Comparison of ENCODE assay signal across 1 cellular context in the genomic region with DNA sequence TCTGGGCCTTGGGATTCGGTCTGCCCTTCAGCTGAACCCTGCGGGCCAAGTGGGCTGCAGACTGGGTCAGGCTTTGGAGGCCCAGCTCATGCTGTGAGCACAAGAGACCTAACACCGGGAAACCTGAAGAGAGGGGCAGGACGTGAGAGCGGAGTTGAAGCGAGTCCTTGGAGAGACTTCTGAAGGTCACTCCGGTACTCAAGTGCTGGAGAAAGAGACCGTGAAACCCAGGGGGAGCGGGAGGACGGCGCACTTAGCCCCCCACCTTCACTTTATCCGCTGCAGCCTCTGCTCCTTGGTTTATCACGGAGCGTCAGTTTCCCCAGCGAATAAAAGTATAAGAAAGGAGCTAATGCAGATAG.
TF ChIP-seq lines count a peak whose summit lies in the region.

No MANE protein-coding gene starts in this region.

TF ChIP-seq in HepG2, 621 proteins besides CTCF, POLR2A, EP300 and RAD21 (continued from another document and continues in another):
- TF ChIP-seq, protein P1, sequence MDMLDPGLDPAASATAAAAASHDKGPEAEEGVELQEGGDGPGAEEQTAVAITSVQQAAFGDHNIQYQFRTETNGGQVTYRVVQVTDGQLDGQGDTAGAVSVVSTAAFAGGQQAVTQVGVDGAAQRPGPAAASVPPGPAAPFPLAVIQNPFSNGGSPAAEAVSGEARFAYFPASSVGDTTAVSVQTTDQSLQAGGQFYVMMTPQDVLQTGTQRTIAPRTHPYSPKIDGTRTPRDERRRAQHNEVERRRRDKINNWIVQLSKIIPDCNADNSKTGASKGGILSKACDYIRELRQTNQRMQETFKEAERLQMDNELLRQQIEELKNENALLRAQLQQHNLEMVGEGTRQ (IDR thresholded peaks at IDR 0.05; ENCODE audit: low read depth, low read length) = no peak
- TF ChIP-seq, protein P1 (CRISPR knock-in tag; IDR thresholded peaks at IDR 0.05; ENCODE audit: borderline replicate concordance) = no peak
- TF ChIP-seq ZNF24 (IDR thresholded peaks at IDR 0.05) (no peak), SRY (CRISPR knock-in tag; IDR thresholded peaks at IDR 0.05) (no peak; the same call in 1 of the 2 replicates), ZNF841 (CRISPR knock-in tag; IDR thresholded peaks at IDR 0.05; ENCODE audit: borderline replicate concordance) (no peak), TARDBP (CRISPR knock-in tag; IDR thresholded peaks at IDR 0.05) (0 out of 2 replicates have a peak, but pooled peaks have one; percentile 11), ZNF232 (CRISPR knock-in tag; IDR thresholded peaks at IDR 0.05; ENCODE audit: borderline replicate concordance) (0 out of 2 replicates have a peak, but pooled peaks have one; percentile 3), KLF6 (CRISPR knock-in tag; IDR thresholded peaks at IDR 0.05) (no peak), KAT8 (CRISPR knock-in tag; IDR thresholded peaks at IDR 0.05) (no peak), HOXA7 (CRISPR knock-in tag; IDR thresholded peaks at IDR 0.05) (no peak), MAFK (conservative IDR thresholded peaks at IDR 0.05 in 1 of 2, IDR thresholded peaks at IDR 0.05 in 1 of 2; ENCODE audit: low read length in 2 of 2) (no peak), PAX8 (CRISPR knock-in tag; IDR thresholded peaks at IDR 0.05; ENCODE audit: borderline replicate concordance) (no peak), SP140L (CRISPR knock-in tag; IDR thresholded peaks at IDR 0.05; ENCODE audit: borderline replicate concordance) (no peak), ZFP90 (CRISPR knock-in tag; IDR thresholded peaks at IDR 0.05; ENCODE audit: borderline replicate concordance) (no peak), NR2F2 (IDR thresholded peaks at IDR 0.05; ENCODE audit: borderline replicate concordance, low read depth) (no peak), TCF12 (IDR thresholded peaks at IDR 0.05) (no peak), TCF12 (CRISPR knock-in tag; IDR thresholded peaks at IDR 0.05) (no peak; the same call in 1 of the 2 replicates), ZNF235 (CRISPR knock-in tag; IDR thresholded peaks at IDR 0.05; ENCODE audit: borderline replicate concordance) (0 out of 2 replicates have a peak, but pooled peaks have one; percentile 19), ZNF484 (CRISPR knock-in tag; IDR thresholded peaks at IDR 0.05; ENCODE audit: borderline replicate concordance, low read depth) (no peak), ZKSCAN1 (IDR thresholded peaks at IDR 0.05; ENCODE audit: low read length) (no peak), ARNT (IDR thresholded peaks at IDR 0.05) (no peak), PAWR (CRISPR knock-in tag; IDR thresholded peaks at IDR 0.05; ENCODE audit: borderline replicate concordance) (no peak), GLI4 (CRISPR knock-in tag; IDR thresholded peaks at IDR 0.05; ENCODE audit: borderline replicate concordance) (0 out of 2 replicates have a peak, but pooled peaks have one; percentile 21), ZNF329 (CRISPR knock-in tag; IDR thresholded peaks at IDR 0.05; ENCODE audit: low read depth) (peak; percentile 5; the same call in 1 of the 2 replicates), FOXP1 (IDR thresholded peaks at IDR 0.05) (no peak), FOXP1 (CRISPR knock-in tag; IDR thresholded peaks at IDR 0.05) (no peak), ZIK1 (CRISPR knock-in tag; IDR thresholded peaks at IDR 0.05; ENCODE audit: borderline replicate concordance, low read depth) (no peak), ZNF263 (CRISPR knock-in tag; IDR thresholded peaks at IDR 0.05) (0 out of 2 replicates have a peak, but pooled peaks have one; percentile 30), ZNF598 (CRISPR knock-in tag; IDR thresholded peaks at IDR 0.05; ENCODE audit: borderline replicate concordance) (0 out of 2 replicates have a peak, but pooled peaks have one; percentile 9), ZNF274 (CRISPR knock-in tag; IDR thresholded peaks at IDR 0.05) (no peak), SMAD9 (CRISPR knock-in tag; IDR thresholded peaks at IDR 0.05) (peak; percentile 35; the same call in 1 of the 2 replicates), ZNF224 (CRISPR knock-in tag; IDR thresholded peaks at IDR 0.05) (no peak; the same call in 1 of the 2 replicates), KDM5A (IDR thresholded peaks at IDR 0.05; ENCODE audit: borderline replicate concordance, low read length) (no peak; the same call in 1 of the 2 replicates), ZNF260 (CRISPR knock-in tag; IDR thresholded peaks at IDR 0.05; ENCODE audit: borderline replicate concordance, low read depth) (no peak), CC2D1A (CRISPR knock-in tag; IDR thresholded peaks at IDR 0.05) (no peak), REPIN1 (CRISPR knock-in tag; IDR thresholded peaks at IDR 0.05; ENCODE audit: borderline replicate concordance, low read depth) (no peak), SALL2 (CRISPR knock-in tag; IDR thresholded peaks at IDR 0.05) (0 out of 2 replicates have a peak, but pooled peaks have one; percentile 29)
- TF ChIP-seq, protein P2, sequence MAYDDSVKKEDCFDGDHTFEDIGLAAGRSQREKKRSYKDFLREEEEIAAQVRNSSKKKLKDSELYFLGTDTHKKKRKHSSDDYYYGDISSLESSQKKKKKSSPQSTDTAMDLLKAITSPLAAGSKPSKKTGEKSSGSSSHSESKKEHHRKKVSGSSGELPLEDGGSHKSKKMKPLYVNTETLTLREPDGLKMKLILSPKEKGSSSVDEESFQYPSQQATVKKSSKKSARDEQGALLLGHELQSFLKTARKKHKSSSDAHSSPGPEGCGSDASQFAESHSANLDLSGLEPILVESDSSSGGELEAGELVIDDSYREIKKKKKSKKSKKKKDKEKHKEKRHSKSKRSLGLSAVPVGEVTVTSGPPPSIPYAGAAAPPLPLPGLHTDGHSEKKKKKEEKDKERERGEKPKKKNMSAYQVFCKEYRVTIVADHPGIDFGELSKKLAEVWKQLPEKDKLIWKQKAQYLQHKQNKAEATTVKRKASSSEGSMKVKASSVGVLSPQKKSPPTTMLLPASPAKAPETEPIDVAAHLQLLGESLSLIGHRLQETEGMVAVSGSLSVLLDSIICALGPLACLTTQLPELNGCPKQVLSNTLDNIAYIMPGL (CRISPR knock-in tag; IDR thresholded peaks at IDR 0.05; ENCODE audit: borderline replicate concordance in 1 of 2, low read depth in 1 of 2) = peak; percentile 3 to 9; a peak in 1 of 4 replicates
- TF ChIP-seq, protein P3, sequence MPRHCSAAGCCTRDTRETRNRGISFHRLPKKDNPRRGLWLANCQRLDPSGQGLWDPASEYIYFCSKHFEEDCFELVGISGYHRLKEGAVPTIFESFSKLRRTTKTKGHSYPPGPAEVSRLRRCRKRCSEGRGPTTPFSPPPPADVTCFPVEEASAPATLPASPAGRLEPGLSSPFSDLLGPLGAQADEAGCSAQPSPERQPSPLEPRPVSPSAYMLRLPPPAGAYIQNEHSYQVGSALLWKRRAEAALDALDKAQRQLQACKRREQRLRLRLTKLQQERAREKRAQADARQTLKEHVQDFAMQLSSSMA (CRISPR knock-in tag; IDR thresholded peaks at IDR 0.05) = peak; percentile 11; the same call in 1 of the 2 replicates
- TF ChIP-seq, protein P4, sequence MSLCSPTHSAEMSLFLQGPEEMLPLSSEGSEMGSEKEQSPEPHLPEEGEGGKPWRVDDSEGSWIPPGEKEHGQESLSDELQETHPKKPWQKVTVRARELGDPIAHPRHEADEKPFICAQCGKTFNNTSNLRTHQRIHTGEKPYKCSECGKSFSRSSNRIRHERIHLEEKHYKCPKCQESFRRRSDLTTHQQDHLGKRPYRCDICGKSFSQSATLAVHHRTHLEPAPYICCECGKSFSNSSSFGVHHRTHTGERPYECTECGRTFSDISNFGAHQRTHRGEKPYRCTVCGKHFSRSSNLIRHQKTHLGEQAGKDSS (CRISPR knock-in tag; IDR thresholded peaks at IDR 0.05; ENCODE audit: borderline replicate concordance, low read depth) = no peak
- TF ChIP-seq, protein P5, sequence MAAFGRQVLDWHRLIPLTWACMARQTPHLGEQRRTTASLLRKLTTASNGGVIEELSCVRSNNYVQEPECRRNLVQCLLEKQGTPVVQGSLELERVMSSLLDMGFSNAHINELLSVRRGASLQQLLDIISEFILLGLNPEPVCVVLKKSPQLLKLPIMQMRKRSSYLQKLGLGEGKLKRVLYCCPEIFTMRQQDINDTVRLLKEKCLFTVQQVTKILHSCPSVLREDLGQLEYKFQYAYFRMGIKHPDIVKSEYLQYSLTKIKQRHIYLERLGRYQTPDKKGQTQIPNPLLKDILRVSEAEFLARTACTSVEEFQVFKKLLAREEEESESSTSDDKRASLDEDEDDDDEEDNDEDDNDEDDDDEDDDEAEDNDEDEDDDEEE (CRISPR knock-in tag; IDR thresholded peaks at IDR 0.05) = no peak
- TF ChIP-seq, protein P6, sequence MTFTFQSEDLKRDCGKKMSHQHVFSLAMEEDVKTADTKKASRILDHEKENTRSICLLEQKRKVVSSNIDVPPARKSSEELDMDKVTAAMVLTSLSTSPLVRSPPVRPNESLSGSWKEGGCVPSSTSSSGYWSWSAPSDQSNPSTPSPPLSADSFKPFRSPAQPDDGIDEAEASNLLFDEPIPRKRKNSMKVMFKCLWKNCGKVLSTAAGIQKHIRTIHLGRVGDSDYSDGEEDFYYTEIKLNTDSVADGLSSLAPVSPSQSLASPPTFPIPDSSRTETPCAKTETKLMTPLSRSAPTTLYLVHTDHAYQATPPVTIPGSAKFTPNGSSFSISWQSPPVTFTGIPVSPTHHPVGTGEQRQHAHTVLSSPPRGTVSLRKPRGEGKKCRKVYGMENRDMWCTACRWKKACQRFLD (CRISPR knock-in tag; IDR thresholded peaks at IDR 0.05; ENCODE audit: borderline replicate concordance) = no peak
- TF ChIP-seq, protein P7, sequence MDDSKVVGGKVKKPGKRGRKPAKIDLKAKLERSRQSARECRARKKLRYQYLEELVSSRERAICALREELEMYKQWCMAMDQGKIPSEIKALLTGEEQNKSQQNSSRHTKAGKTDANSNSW (CRISPR knock-in tag; IDR thresholded peaks at IDR 0.05; ENCODE audit: borderline replicate concordance) = 0 out of 2 replicates have a peak, but pooled peaks have one; percentile 76
- TF ChIP-seq, protein P8, sequence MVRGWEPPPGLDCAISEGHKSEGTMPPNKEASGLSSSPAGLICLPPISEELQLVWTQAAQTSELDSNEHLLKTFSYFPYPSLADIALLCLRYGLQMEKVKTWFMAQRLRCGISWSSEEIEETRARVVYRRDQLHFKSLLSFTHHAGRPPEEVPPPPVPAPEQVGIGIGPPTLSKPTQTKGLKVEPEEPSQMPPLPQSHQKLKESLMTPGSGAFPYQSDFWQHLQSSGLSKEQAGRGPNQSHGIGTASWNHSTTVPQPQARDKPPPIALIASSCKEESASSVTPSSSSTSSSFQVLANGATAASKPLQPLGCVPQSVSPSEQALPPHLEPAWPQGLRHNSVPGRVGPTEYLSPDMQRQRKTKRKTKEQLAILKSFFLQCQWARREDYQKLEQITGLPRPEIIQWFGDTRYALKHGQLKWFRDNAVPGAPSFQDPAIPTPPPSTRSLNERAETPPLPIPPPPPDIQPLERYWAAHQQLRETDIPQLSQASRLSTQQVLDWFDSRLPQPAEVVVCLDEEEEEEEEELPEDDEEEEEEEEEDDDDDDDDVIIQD (CRISPR knock-in tag; IDR thresholded peaks at IDR 0.05; ENCODE audit: low read depth) = no peak
- TF ChIP-seq, protein P9, sequence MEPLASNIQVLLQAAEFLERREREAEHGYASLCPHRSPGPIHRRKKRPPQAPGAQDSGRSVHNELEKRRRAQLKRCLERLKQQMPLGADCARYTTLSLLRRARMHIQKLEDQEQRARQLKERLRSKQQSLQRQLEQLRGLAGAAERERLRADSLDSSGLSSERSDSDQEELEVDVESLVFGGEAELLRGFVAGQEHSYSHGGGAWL (CRISPR knock-in tag; IDR thresholded peaks at IDR 0.05) = no peak
- TF ChIP-seq, protein P10, sequence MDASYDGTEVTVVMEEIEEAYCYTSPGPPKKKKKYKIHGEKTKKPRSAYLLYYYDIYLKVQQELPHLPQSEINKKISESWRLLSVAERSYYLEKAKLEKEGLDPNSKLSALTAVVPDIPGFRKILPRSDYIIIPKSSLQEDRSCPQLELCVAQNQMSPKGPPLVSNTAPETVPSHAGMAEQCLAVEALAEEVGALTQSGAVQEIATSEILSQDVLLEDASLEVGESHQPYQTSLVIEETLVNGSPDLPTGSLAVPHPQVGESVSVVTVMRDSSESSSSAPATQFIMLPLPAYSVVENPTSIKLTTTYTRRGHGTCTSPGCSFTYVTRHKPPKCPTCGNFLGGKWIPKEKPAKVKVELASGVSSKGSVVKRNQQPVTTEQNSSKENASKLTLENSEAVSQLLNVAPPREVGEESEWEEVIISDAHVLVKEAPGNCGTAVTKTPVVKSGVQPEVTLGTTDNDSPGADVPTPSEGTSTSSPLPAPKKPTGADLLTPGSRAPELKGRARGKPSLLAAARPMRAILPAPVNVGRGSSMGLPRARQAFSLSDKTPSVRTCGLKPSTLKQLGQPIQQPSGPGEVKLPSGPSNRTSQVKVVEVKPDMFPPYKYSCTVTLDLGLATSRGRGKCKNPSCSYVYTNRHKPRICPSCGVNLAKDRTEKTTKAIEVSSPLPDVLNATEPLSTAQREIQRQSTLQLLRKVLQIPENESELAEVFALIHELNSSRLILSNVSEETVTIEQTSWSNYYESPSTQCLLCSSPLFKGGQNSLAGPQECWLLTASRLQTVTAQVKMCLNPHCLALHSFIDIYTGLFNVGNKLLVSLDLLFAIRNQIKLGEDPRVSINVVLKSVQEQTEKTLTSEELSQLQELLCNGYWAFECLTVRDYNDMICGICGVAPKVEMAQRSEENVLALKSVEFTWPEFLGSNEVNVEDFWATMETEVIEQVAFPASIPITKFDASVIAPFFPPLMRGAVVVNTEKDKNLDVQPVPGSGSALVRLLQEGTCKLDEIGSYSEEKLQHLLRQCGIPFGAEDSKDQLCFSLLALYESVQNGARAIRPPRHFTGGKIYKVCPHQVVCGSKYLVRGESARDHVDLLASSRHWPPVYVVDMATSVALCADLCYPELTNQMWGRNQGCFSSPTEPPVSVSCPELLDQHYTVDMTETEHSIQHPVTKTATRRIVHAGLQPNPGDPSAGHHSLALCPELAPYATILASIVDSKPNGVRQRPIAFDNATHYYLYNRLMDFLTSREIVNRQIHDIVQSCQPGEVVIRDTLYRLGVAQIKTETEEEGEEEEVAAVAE (CRISPR knock-in tag; IDR thresholded peaks at IDR 0.05; ENCODE audit: borderline replicate concordance) = no peak
- TF ChIP-seq, protein P11, sequence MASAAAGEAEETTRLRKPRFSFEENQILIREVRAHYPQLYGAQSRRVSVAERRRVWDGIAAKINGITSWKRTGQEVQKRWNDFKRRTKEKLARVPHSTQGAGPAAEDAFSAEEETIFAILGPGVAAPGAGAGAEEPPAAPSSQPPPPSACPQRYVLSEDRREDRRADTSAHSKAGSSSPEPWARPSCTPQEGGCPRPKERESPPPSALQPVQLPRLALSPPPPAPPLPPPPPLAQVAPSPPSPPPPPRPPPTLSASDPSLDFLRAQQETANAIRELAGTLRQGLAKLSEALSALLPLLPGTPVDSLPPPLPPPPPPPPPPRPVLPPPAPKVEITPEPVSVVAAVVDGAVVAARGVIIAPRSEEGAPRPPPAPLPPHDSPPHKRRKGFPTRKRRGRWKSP (CRISPR knock-in tag; IDR thresholded peaks at IDR 0.05) = no peak
